8 cellular contexts compared by ENCODE assay signal in genomic region chr10:57338823-57339558, GRCh38.
DNase-seq lines count a peak whose midpoint lies in the region; ATAC-seq, FAIRE-seq and TF ChIP-seq lines count a peak whose summit lies in the region.

No MANE protein-coding gene starts in this region.

- intact Hi-C loops in esophagus muscularis mucosa (cut with DNase I), result no loop called here

- H3K4me1 ChIP-seq in esophagus muscularis mucosa, result no peaks in the 10 kb centered on the region

- no peak overlapping the region for H3K4me3 ChIP-seq in AG09309 (ENCODE audit: control insufficient read depth, low read depth, low read length)
- no peak overlapping the region for H3K4me3 ChIP-seq in esophagus muscularis mucosa

- ATAC-seq in HG03064 (IDR thresholded peaks at IDR 0.05; ENCODE audit: low read depth, unreplicated experiment) (peak; percentile 73), HG02588 (IDR thresholded peaks at IDR 0.05; ENCODE audit: unreplicated experiment) (no peak)

- no peak for FAIRE-seq in GM12891 (lab: Jason Lieb, UNC)

- no peaks in the 10 kb centered on the region for H3K36me3 ChIP-seq in esophagus muscularis mucosa

- 32% methylated on average over 4 of the region's 4 CpGs for WGBS in esophagus muscularis mucosa

- no peaks in the 10 kb centered on the region for H3K27me3 ChIP-seq in esophagus muscularis mucosa

- peaks cover 0 to 11% (median 2%) of the 10 kb centered on the region in 4 donors for H3K9me3 ChIP-seq in esophagus muscularis mucosa

- no peak overlapping the region for H3K27ac ChIP-seq in esophagus muscularis mucosa (replicated peaks in 1 of 4)

- peak; percentile 13 for DNase-seq in AG09309 (ENCODE audit: low read depth)
- DNase-seq in GM12891 (ENCODE audit: insufficient read length, low spot score), result peak; percentile 8
- peak; percentile 83 for DNase-seq in OCI-M1 (lab: John Stamatoyannopoulos, UW)
- no peak for DNase-seq in esophagus muscularis mucosa (ENCODE audit: extremely low spot score)
- peak; percentile 29 for DNase-seq in pons (ENCODE audit: low spot score)
- no peak for DNase-seq in UCSD-AML1 (lab: John Stamatoyannopoulos, UW; ENCODE audit: unreplicated experiment)

- peak; percentile 58 for TF ChIP-seq CTCF in AG09309 (IDR thresholded peaks at IDR 0.05; ENCODE audit: control insufficient read depth, insufficient read depth, low read depth, low read length, missing control alignments)
- TF ChIP-seq CTCF in esophagus muscularis mucosa (IDR thresholded peaks at IDR 0.05), result peak; percentile 37 to 64 (median 57)

- no peak for TF ChIP-seq EP300 in esophagus muscularis mucosa (IDR thresholded peaks at IDR 0.05)

- TF ChIP-seq POLR2A in GM12891 (IDR thresholded peaks at IDR 0.05; ENCODE audit: low read depth, low read length), result no peak
- no peak for TF ChIP-seq POLR2A in esophagus muscularis mucosa (IDR thresholded peaks at IDR 0.05; ENCODE audit: low read depth)

TF ChIP-seq in GM12891, 5 proteins besides CTCF, POLR2A, EP300 and RAD21:
- TF ChIP-seq SPI1 (IDR thresholded peaks at IDR 0.05; ENCODE audit: low read depth, low read length) (no peak), POU2F2 (IDR thresholded peaks at IDR 0.05; ENCODE audit: low read depth, low read length) (no peak), PAX5 (IDR thresholded peaks at IDR 0.05; ENCODE audit: insufficient read depth, low read length, severe bottlenecking) (no peak), POLR2AphosphoS5 (IDR thresholded peaks at IDR 0.05; ENCODE audit: low read depth, low read length) (no peak), TAF1 (IDR thresholded peaks at IDR 0.05; ENCODE audit: low read depth, low read length) (no peak)

Comparison
In these comparisons a context has a peak if more than half of its experiments do, and no peak if none do; other contexts are left out.
1. DNase-seq: peak in AG09309 (single experiment), GM12891 (single experiment), OCI-M1 (single experiment) and pons (single experiment); none in esophagus muscularis mucosa (single experiment) and UCSD-AML1 (single experiment).